In genomic region chr20:43323592-43323991, GRCh38 we compare ENCODE assay signal across 1 cellular context.
TF ChIP-seq lines count a peak whose summit lies in the region.

No MANE protein-coding gene starts in this region.

TF ChIP-seq in GM23338, 12 proteins besides CTCF, POLR2A, EP300 and RAD21 (continued from another document):
- no peak for TF ChIP-seq ZNF462 (CRISPR knock-in tag; IDR thresholded peaks at IDR 0.05)
- no peak for TF ChIP-seq NANOG (IDR thresholded peaks at IDR 0.05; ENCODE audit: borderline replicate concordance)
- no peak for TF ChIP-seq POLR2AphosphoS5 (IDR thresholded peaks at IDR 0.05; ENCODE audit: low read depth)
- TF ChIP-seq REST (IDR thresholded peaks at IDR 0.05; ENCODE audit: unreplicated experiment), result no peak
TF ChIP-seq in GM23338: peak in this region for 0.
